12 cellular contexts compared by ENCODE assay signal in the genomic region with DNA sequence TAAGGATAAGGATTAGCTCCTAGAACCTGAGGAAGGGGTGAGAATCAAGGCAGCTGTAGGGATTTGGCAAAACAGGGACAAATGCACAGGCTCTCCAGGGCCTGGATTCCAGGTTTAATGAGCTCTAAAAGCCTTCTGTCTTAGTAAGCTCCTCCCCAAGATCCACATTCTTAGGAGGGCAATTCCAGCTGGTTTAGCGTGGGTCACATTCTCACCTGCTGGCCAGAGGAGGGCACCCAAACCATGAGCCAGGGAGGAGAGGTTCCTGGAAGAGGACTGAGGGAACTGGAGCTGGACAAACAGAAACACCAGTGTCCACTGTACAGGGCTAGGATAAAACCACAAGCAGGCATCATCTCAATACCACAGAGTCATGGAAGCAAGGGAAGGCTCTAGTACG.
DNase-seq lines count a peak whose midpoint lies in the region; ATAC-seq and TF ChIP-seq lines count a peak whose summit lies in the region.
"Had no signal": no experiment of that assay in that cellular context is flagged by ENCODE, and none has a peak within 500 bp of the region (broad histone marks: within the 10 kb centered on the region; RNA-seq: fewer than 3 reads in every experiment).

No MANE protein-coding gene starts in this region.

- H4K20me1 ChIP-seq in neural progenitor cell (ENCODE audit: low read depth), result no peaks in the 10 kb centered on the region

- H3K27me3 Mint-ChIP-seq in neural progenitor cell (ENCODE audit: insufficient read depth, low read depth), result peaks cover 3% of the 10 kb centered on the region
- H3K27me3 Mint-ChIP-seq: IgD-negative memory B cell had no signal

- H3K4me3 ChIP-seq in NB4 (ENCODE audit: low read depth, low read length) (no peak overlapping the region), choroid plexus epithelial cell (ENCODE audit: low read depth, low read length) (no peak overlapping the region), neural progenitor cell (no peak overlapping the region)

- ATAC-seq in HG02571 (IDR thresholded peaks at IDR 0.05; ENCODE audit: unreplicated experiment) (no peak), GM21360 (IDR thresholded peaks at IDR 0.05; ENCODE audit: unreplicated experiment) (no peak)
- ATAC-seq: activated naive CD4-positive, alpha-beta T cell treated with anti-CD3 and anti-CD28 coated beads, Interleukin-2, amount 50 U/mL, for 72 hours; natural killer cell treated with Interleukin-12 subunit alpha and Interleukin-12 subunit beta and Interleukin-15 and Interleukin-18, amount 100 ng/mL, for 72 hours had no signal

- no peak overlapping the region for H3K4me2 ChIP-seq in neural progenitor cell

- peaks cover 9% of the 10 kb centered on the region for H3K36me3 Mint-ChIP-seq in neural progenitor cell
- H3K36me3 Mint-ChIP-seq: activated naive CD4-positive, alpha-beta T cell treated with anti-CD3 and anti-CD28 coated beads, Interleukin-2, amount 50 U/mL, for 72 hours; IgD-negative memory B cell; natural killer cell treated with Interleukin-12 subunit alpha and Interleukin-12 subunit beta and Interleukin-15 and Interleukin-18, amount 100 ng/mL, for 72 hours had no signal

- H3K9me3 ChIP-seq in neural progenitor cell (ENCODE audit: low read depth), result no peaks in the 10 kb centered on the region

- H3F3A ChIP-seq in neural progenitor cell (ENCODE audit: low read depth), result no peaks in the 10 kb centered on the region

- H3K9ac ChIP-seq in neural progenitor cell, result no peak overlapping the region

- TF ChIP-seq CTCF in GM10266 (IDR thresholded peaks at IDR 0.05; ENCODE audit: control insufficient read depth, insufficient read depth, low read depth, missing control alignments) (peak; percentile 5), NB4 (IDR thresholded peaks at IDR 0.05; ENCODE audit: low read depth, low read length) (peak; percentile 10), choroid plexus epithelial cell (conservative IDR thresholded peaks at IDR 0.05; ENCODE audit: low read depth, low read length) (peak; percentile 36), neural progenitor cell (IDR thresholded peaks at IDR 0.05) (peak; percentile 26)

- H3K4me1 Mint-ChIP-seq in neural progenitor cell, result peaks cover 8% of the 10 kb centered on the region
- H3K4me1 Mint-ChIP-seq: IgD-negative memory B cell had no signal

- no peak overlapping the region for H3K27ac ChIP-seq in neural progenitor cell

- H3K9me3 Mint-ChIP-seq in neural progenitor cell, result peaks cover 20% of the 10 kb centered on the region
- H3K9me3 Mint-ChIP-seq: activated naive CD4-positive, alpha-beta T cell treated with anti-CD3 and anti-CD28 coated beads, Interleukin-2, amount 50 U/mL, for 72 hours; natural killer cell treated with Interleukin-12 subunit alpha and Interleukin-12 subunit beta and Interleukin-15 and Interleukin-18, amount 100 ng/mL, for 72 hours had no signal

- H3K4me3 Mint-ChIP-seq in neural progenitor cell, result no peak overlapping the region
- H3K4me3 Mint-ChIP-seq: natural killer cell treated with Interleukin-12 subunit alpha and Interleukin-12 subunit beta and Interleukin-15 and Interleukin-18, amount 100 ng/mL, for 72 hours had no signal

- no peak overlapping the region for H3K27ac Mint-ChIP-seq in neural progenitor cell
- H3K27ac Mint-ChIP-seq: activated naive CD4-positive, alpha-beta T cell treated with anti-CD3 and anti-CD28 coated beads, Interleukin-2, amount 50 U/mL, for 72 hours; IgD-negative memory B cell; natural killer cell treated with Interleukin-12 subunit alpha and Interleukin-12 subunit beta and Interleukin-15 and Interleukin-18, amount 100 ng/mL, for 72 hours had no signal

- TF ChIP-seq POLR2A in NB4 (IDR thresholded peaks at IDR 0.05; ENCODE audit: extremely low read depth, insufficient read length), result no peak

- DNase-seq in GM10266 (ENCODE audit: extremely low spot score) (no peak), NB4 (ENCODE audit: low read depth) (no peak), choroid plexus epithelial cell (ENCODE audit: low read depth) (peak; percentile 71), neural progenitor cell (ENCODE audit: low spot score) (peak; percentile 49), NCI-H1092 (lab: John Stamatoyannopoulos, UW) (no peak)
- DNase-seq: DND-41; effector memory CD4-positive, alpha-beta T cell had no signal

- H3K79me2 ChIP-seq in neural progenitor cell (ENCODE audit: low read depth), result no peaks in the 10 kb centered on the region

- H3K4me1 ChIP-seq in neural progenitor cell, result no peaks in the 10 kb centered on the region

- no peaks in the 10 kb centered on the region for H3K27me3 ChIP-seq in neural progenitor cell

- no peak overlapping the region for H2AFZ ChIP-seq in neural progenitor cell (replicated peaks)

- H3K36me3 ChIP-seq in neural progenitor cell, result no peaks in the 10 kb centered on the region

Comparison
In these comparisons a context has a peak if more than half of its experiments do, and no peak if none do; other contexts are left out.
1. DNase-seq: peak in choroid plexus epithelial cell (single experiment) and neural progenitor cell (single experiment); none in GM10266 (single experiment), NB4 (single experiment) and NCI-H1092 (single experiment).
2. Peak in every context shown above with its lines, with median percentiles within 50 percentile points of each other: CTCF ChIP-seq.